ENCODE assay signal across 24 cellular contexts in the genomic region with DNA sequence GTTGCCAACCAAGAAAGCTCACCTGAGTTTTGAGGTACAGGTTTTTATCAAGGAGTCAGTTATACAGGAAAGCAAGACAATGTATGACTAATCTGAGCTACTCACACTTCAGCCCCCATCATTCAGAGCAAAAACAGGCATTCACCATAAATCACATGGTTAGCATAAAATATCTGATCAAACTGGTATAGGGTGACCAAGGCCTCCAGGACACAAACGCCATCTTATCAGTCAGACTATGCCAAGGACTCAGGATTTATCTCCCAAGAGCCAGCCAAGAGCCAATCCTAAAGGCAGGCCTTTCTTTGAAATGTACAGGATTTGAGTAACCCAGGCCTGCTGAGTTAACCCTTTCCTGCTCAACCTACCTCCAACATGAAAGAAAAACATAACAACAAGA.
A peak's percentile ranks its signal among the peaks of the same experiment; 100 is the strongest.
DNase-seq lines count a peak whose midpoint lies in the region; ATAC-seq and TF ChIP-seq lines count a peak whose summit lies in the region.
"Had no signal": no experiment of that assay in that cellular context is flagged by ENCODE, and none has a peak within 500 bp of the region (broad histone marks: within the 10 kb centered on the region; RNA-seq: fewer than 3 reads in every experiment).

No MANE protein-coding gene starts in this region.

- H3K36me3 ChIP-seq in GM23338 (ENCODE audit: insufficient read depth) (no peaks in the 10 kb centered on the region), RWPE2 (ENCODE audit: low read depth) (no peaks in the 10 kb centered on the region), neural progenitor cell (no peaks in the 10 kb centered on the region), Karpas-422 (ENCODE audit: insufficient read depth, low read length) (no peaks in the 10 kb centered on the region)
- H3K36me3 ChIP-seq: MG63, SJSA1 had no signal

- peaks cover 6% of the 10 kb centered on the region; the same call in 2 of the 3 replicates for H3K4me1 Mint-ChIP-seq in GM23338
- peaks cover 13% of the 10 kb centered on the region for H3K4me1 Mint-ChIP-seq in neural progenitor cell
- no peaks in the 10 kb centered on the region for H3K4me1 Mint-ChIP-seq in activated naive CD4-positive, alpha-beta T cell treated with anti-CD3 and anti-CD28 coated beads, Interleukin-2, amount 10 ng/mL, durations not matched to agents 7 days and 5 days

- H3K4me1 ChIP-seq in GM23338 (ENCODE audit: insufficient read depth) (no peaks in the 10 kb centered on the region), RWPE2 (ENCODE audit: insufficient read depth, poor library complexity, severe bottlenecking) (peaks cover 6% of the 10 kb centered on the region), foreskin keratinocyte (no peaks in the 10 kb centered on the region), neural progenitor cell (peaks cover 10% of the 10 kb centered on the region), Karpas-422 (ENCODE audit: low read length) (no peaks in the 10 kb centered on the region)
- H3K4me1 ChIP-seq: SJSA1 had no signal

- H3K4me3 Mint-ChIP-seq in GM23338 (no peak overlapping the region), neural progenitor cell (no peak overlapping the region)
- H3K4me3 Mint-ChIP-seq in activated naive CD4-positive, alpha-beta T cell treated with anti-CD3 and anti-CD28 coated beads, Interleukin-2, amount 10 ng/mL, durations not matched to agents 7 days and 5 days = no peak overlapping the region
- H3K4me3 Mint-ChIP-seq: CD8-positive, alpha-beta T cell had no signal

- no peak for ATAC-seq in GM23338
- peak; percentile 33; the same call in 1 of the 3 replicates for ATAC-seq in RWPE2 (ENCODE audit: low read depth)
- peak; percentile 67 for ATAC-seq in foreskin keratinocyte
- ATAC-seq: CD8-positive, alpha-beta T cell had no signal

- H2AFZ ChIP-seq in GM23338 (peak overlapping the region; percentile 25; the same call in 1 of the 2 replicates), neural progenitor cell (replicated peaks) (peak overlapping the region; percentile 54), Karpas-422 (ENCODE audit: low read length) (no peak overlapping the region)

- no peak overlapping the region for H3K9ac ChIP-seq in neural progenitor cell
- H3K9ac ChIP-seq in Karpas-422 (ENCODE audit: low read length) = no peak overlapping the region

- H3F3A ChIP-seq in GM23338 (replicated peaks; ENCODE audit: low read depth) = no peaks in the 10 kb centered on the region
- no peaks in the 10 kb centered on the region for H3F3A ChIP-seq in neural progenitor cell (ENCODE audit: low read depth)

- no peaks in the 10 kb centered on the region for H3K27me3 Mint-ChIP-seq in GM23338 (ENCODE audit: insufficient read depth, low read depth, poor library complexity)
- H3K27me3 Mint-ChIP-seq in neural progenitor cell (ENCODE audit: insufficient read depth, low read depth) = no peaks in the 10 kb centered on the region
- no peaks in the 10 kb centered on the region for H3K27me3 Mint-ChIP-seq in activated naive CD4-positive, alpha-beta T cell treated with anti-CD3 and anti-CD28 coated beads, Interleukin-2, amount 10 ng/mL, durations not matched to agents 7 days and 5 days

- H3K9me3 ChIP-seq in RWPE2 (ENCODE audit: severe bottlenecking) (no peaks in the 10 kb centered on the region), neural progenitor cell (ENCODE audit: low read depth) (no peaks in the 10 kb centered on the region), Karpas-422 (ENCODE audit: low read length) (no peaks in the 10 kb centered on the region)
- H3K9me3 ChIP-seq: MG63, SJSA1 had no signal

- H4K20me1 ChIP-seq in GM23338 (replicated peaks; ENCODE audit: insufficient read depth) (no peaks in the 10 kb centered on the region), neural progenitor cell (ENCODE audit: low read depth) (no peaks in the 10 kb centered on the region), Karpas-422 (ENCODE audit: insufficient read depth, low read depth, low read length) (no peaks in the 10 kb centered on the region)

- CTCF ChIA-PET in activated naive CD4-positive, alpha-beta T cell treated with anti-CD3 and anti-CD28 coated beads, Interleukin-2, amount 10 ng/mL, durations not matched to agents 7 days and 5 days (lab: Charles Lee) = no interaction called here

- peak; percentile 17 for DNase-seq in GM23338 (ENCODE audit: low spot score)
- no peak for DNase-seq in RWPE2 (ENCODE audit: low spot score)
- peak; percentile 13 to 51 for DNase-seq in foreskin keratinocyte
- peak; percentile 11 for DNase-seq in neural progenitor cell (ENCODE audit: low spot score)
- no peak for DNase-seq in RKO (ENCODE audit: low spot score)
- DNase-seq in Karpas-422 = no peak
- no peak for DNase-seq in activated naive CD4-positive, alpha-beta T cell treated with anti-CD3 and anti-CD28 coated beads, Interleukin-2, amount 10 ng/mL, durations not matched to agents 7 days and 5 days
- DNase-seq in NCI-H2081 (lab: John Stamatoyannopoulos, UW) = no peak
- DNase-seq: CD8-positive, alpha-beta T cell; DMS 273 treated with DMSO at 0.1 percent for 48 hours; DMS79; EL; GF-D8; H7; KBM-7; MG63; NCI-H1417; NCI-H1694; NCI-H2029 treated with DMSO at 0.1 percent for 48 hours; NCI-H2227 treated with DMSO at 0.1 percent for 48 hours; NCI-H526 treated with DMSO at 0.1 percent for 48 hours; Right ventricle myocardium superior had no signal

- H3K27me3 ChIP-seq in GM23338 (ENCODE audit: insufficient read depth) = no peaks in the 10 kb centered on the region
- H3K27me3 ChIP-seq in RWPE2 (ENCODE audit: insufficient read depth, poor library complexity, severe bottlenecking) = no peaks in the 10 kb centered on the region
- H3K27me3 ChIP-seq in foreskin keratinocyte = no peaks in the 10 kb centered on the region
- H3K27me3 ChIP-seq in neural progenitor cell = no peaks in the 10 kb centered on the region
- H3K27me3 ChIP-seq in Karpas-422 (ENCODE audit: low read length) = no peaks in the 10 kb centered on the region
- H3K27me3 ChIP-seq: MG63, SJSA1 had no signal

- H3K9me3 Mint-ChIP-seq in GM23338 (no peaks in the 10 kb centered on the region), neural progenitor cell (no peaks in the 10 kb centered on the region)
- no peaks in the 10 kb centered on the region for H3K9me3 Mint-ChIP-seq in activated naive CD4-positive, alpha-beta T cell treated with anti-CD3 and anti-CD28 coated beads, Interleukin-2, amount 10 ng/mL, durations not matched to agents 7 days and 5 days
- H3K9me3 Mint-ChIP-seq: CD8-positive, alpha-beta T cell had no signal

- H3K36me3 Mint-ChIP-seq in GM23338 (ENCODE audit: low read depth) (no peaks in the 10 kb centered on the region), neural progenitor cell (no peaks in the 10 kb centered on the region)
- H3K36me3 Mint-ChIP-seq in activated naive CD4-positive, alpha-beta T cell treated with anti-CD3 and anti-CD28 coated beads, Interleukin-2, amount 10 ng/mL, durations not matched to agents 7 days and 5 days = no peaks in the 10 kb centered on the region
- H3K36me3 Mint-ChIP-seq: CD8-positive, alpha-beta T cell had no signal

- H3K4me3 ChIP-seq in GM23338 (no peak overlapping the region), RWPE2 (ENCODE audit: severe bottlenecking) (no peak overlapping the region), neural progenitor cell (no peak overlapping the region), Karpas-422 (ENCODE audit: low read length) (no peak overlapping the region)
- H3K4me3 ChIP-seq: MG63, SJSA1 had no signal

- H3K27ac Mint-ChIP-seq in GM23338 (peak overlapping the region; percentile 37; the same call in 1 of the 2 replicates), neural progenitor cell (no peak overlapping the region)
- no peak overlapping the region for H3K27ac Mint-ChIP-seq in activated naive CD4-positive, alpha-beta T cell treated with anti-CD3 and anti-CD28 coated beads, Interleukin-2, amount 10 ng/mL, durations not matched to agents 7 days and 5 days
- H3K27ac Mint-ChIP-seq: CD8-positive, alpha-beta T cell had no signal

- H3K9me2 ChIP-seq in GM23338 (ENCODE audit: insufficient read depth) (no peaks in the 10 kb centered on the region), Karpas-422 (replicated peaks; ENCODE audit: insufficient read depth, low read length) (no peaks in the 10 kb centered on the region)

- no peaks in the 10 kb centered on the region for H3K79me2 ChIP-seq in GM23338 (replicated peaks; ENCODE audit: insufficient read depth)
- no peaks in the 10 kb centered on the region for H3K79me2 ChIP-seq in neural progenitor cell (ENCODE audit: low read depth)
- H3K79me2 ChIP-seq in Karpas-422 (ENCODE audit: low read length) = no peaks in the 10 kb centered on the region

- H3K27ac ChIP-seq in GM23338 (ENCODE audit: low read depth) (no peak overlapping the region), RWPE2 (ENCODE audit: poor library complexity, severe bottlenecking) (no peak overlapping the region), foreskin keratinocyte (no peak overlapping the region), neural progenitor cell (no peak overlapping the region), Karpas-422 (ENCODE audit: low read length) (no peak overlapping the region)
- H3K27ac ChIP-seq: C4-2B, SJSA1 had no signal

- TF ChIP-seq CTCF in GM23338 (conservative IDR thresholded peaks at IDR 0.05; ENCODE audit: low read depth in 2 of 2) (no peak), RWPE2 (IDR thresholded peaks at IDR 0.05; ENCODE audit: poor library complexity, severe bottlenecking) (no peak), foreskin keratinocyte (conservative IDR thresholded peaks at IDR 0.05) (no peak), neural progenitor cell (IDR thresholded peaks at IDR 0.05) (no peak)

- H3K4me2 ChIP-seq in GM23338 (no peak overlapping the region), neural progenitor cell (no peak overlapping the region), Karpas-422 (ENCODE audit: low read depth, low read length, poor library complexity, severe bottlenecking) (no peak overlapping the region)

TF ChIP-seq in GM23338, 12 proteins besides CTCF, POLR2A, EP300 and RAD21 (continues in another document):
- TF ChIP-seq EZH2 (IDR thresholded peaks at IDR 0.05; ENCODE audit: low read depth, unreplicated experiment) (no peak), JUNB (IDR thresholded peaks at IDR 0.05; ENCODE audit: unreplicated experiment) (no peak), STAT1 (IDR thresholded peaks at IDR 0.05; ENCODE audit: unreplicated experiment) (no peak)

Comparison
In these comparisons a context has a peak if more than half of its experiments do, and no peak if none do; other contexts are left out.
1. DNase-seq: peak in GM23338 (single experiment), foreskin keratinocyte (2 of 2) and neural progenitor cell (single experiment); none in RWPE2 (single experiment), RKO (single experiment), Karpas-422 (single experiment), activated naive CD4-positive, alpha-beta T cell treated with anti-CD3 and anti-CD28 coated beads, Interleukin-2, amount 10 ng/mL, durations not matched to agents 7 days and 5 days (single experiment) and NCI-H2081 (0 of 2).